29 cellular contexts compared by ENCODE assay signal in the genomic region with DNA sequence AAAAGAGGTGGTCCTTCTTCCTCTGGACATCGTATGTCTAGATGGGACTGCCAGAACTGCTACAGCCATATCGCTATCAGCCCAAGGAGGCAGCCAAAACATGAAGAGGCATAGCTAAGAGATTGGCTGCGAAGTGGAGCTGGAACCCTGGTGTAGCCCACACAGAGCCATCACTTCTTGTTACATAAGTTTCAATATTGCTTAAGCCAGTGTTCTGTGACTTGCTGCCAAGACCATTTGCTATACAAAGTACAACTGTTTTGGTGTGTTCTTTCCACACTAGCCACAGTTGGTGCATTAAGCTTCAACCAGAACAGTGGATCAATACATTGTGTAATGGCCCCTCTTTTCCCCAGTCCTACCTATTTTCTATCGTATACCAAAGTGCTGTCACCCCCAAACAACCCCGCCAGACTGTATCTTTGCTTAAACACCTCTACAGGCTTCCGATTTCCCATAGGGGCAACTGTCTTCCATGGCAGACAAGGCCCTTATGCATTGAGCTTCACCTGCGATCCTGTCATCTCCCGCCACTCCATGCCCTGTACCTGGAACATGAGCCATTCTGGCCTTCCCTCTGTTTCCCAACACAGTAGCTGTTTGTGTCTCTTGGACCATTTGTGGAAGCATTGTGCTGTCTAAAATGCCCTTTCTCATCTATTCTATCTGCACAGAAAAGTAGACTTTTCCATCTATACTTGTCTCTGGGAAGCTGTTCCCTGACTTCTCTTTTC.
"Had no signal": no experiment of that assay in that cellular context is flagged by ENCODE, and none has a peak within 500 bp of the region (broad histone marks: within the 10 kb centered on the region; RNA-seq: fewer than 3 reads in every experiment).

No MANE protein-coding gene starts in this region.

- H3K27me3 ChIP-seq: ascending aorta, cardiac muscle cell, SJSA1 had no signal

- H3K9me3 ChIP-seq: ascending aorta, SJSA1, SK-N-SH had no signal

- DNase-seq: activated CD4-positive, alpha-beta T cell treated with anti-CD3 and anti-CD28 coated beads for 36 hours; activated CD4-positive, alpha-beta T cell treated with anti-CD3 and anti-CD28 coated beads, Interleukin-2, amount 10 ng/mL, durations not matched to agents 7 days and 5 days; activated CD4-positive, alpha-beta T cell treated with anti-CD3 and anti-CD28 coated beads, Interleukin-2, amount 50 U/mL, for 48 hours; activated CD8-positive, alpha-beta T cell treated with anti-CD3 and anti-CD28 coated beads, Interleukin-2, amount 10 ng/mL, durations not matched to agents 7 days and 5 days; activated gamma-delta T cell; activated naive CD4-positive, alpha-beta T cell treated with Interleukin-2 at 50 U/mL for 16 hours; activated naive CD8-positive, alpha-beta T cell treated with anti-CD3 and anti-CD28 coated beads, Interleukin-2, amount 10 ng/mL, durations not matched to agents 7 days and 5 days; activated T-cell treated with anti-CD3 and anti-CD28 coated beads, Interleukin-2, amount 50 U/mL, for 24 hours; amygdala; Karpas-422; KBM-7; NCI-H1048; NCI-H1105 treated with DMSO at 0.1 percent for 48 hours; NCI-H1436; NCI-H1694; NCI-H2029; NCI-H2171; NCI-H510A; NCI-H526; NCI-H748 treated with DMSO at 0.1 percent for 48 hours; NK-92 treated with Interleukin-12 subunit alpha and Interleukin-12 subunit beta, amount 100 ng/mL, for 24 hours; OCI-M1; SHP77 treated with DMSO at 0.1 percent for 48 hours; SK-N-SH had no signal

- ATAC-seq: activated CD4-positive, alpha-beta T cell treated with anti-CD3 and anti-CD28 coated beads for 36 hours; activated CD4-positive, CD25-positive, alpha-beta regulatory T cell treated with anti-CD3 and anti-CD28 coated beads, Interleukin-2, amount 50 U/mL, for 24 hours; activated CD8-positive, alpha-beta T cell treated with anti-CD3 and anti-CD28 coated beads, Interleukin-2, amount 10 ng/mL, durations not matched to agents 7 days and 5 days; WTC11 had no signal

- H3K4me1 ChIP-seq: SJSA1 had no signal

- H3K4me3 ChIP-seq: ascending aorta, cardiac muscle cell, SJSA1 had no signal

- H3K27ac ChIP-seq: ascending aorta, cardiac muscle cell, SJSA1 had no signal

- H3K36me3 ChIP-seq: ascending aorta, cardiac muscle cell, SJSA1 had no signal
